ENCODE assay signal across 1 cellular context in the genomic region with DNA sequence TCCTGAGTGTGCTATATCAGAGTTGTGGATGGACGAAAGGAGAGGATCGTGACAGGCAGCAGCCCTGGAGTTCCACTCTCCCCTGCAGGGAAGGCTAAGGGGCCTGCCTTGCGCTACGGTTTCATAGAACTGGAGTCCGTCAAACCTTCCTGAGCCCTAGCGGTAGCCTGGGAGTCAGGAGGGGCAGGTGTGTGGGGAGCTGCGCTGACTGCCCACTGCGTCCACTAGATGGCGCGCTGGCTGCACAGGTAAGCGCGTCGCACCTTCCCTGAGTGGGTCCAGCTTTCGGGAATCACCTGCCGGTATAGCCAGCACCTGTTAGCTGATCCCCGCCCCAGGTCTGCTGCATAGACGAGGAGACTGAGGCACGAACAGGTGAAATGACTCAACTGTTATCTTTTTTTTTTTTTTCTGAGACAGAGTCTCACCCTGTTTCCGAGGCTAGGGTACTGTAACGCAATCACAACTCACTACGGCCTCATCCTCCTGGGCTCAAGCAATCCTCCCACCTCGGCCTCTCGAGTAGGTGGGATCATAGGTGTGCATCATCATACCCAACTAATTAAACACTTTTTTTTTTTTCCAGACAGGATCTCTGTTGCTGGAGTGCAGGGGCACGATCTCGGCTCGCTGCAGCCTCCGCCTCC.
A peak's percentile ranks its signal among the peaks of the same experiment; 100 is the strongest.
TF ChIP-seq lines count a peak whose summit lies in the region.

No MANE protein-coding gene starts in this region.

TF ChIP-seq in HepG2, 621 proteins besides CTCF, POLR2A, EP300 and RAD21 (continued from another document and continues in another):
- no peak for TF ChIP-seq ZNF431 (CRISPR knock-in tag; IDR thresholded peaks at IDR 0.05; ENCODE audit: borderline replicate concordance, low read depth)
- no peak for TF ChIP-seq ZSCAN21 (CRISPR knock-in tag; IDR thresholded peaks at IDR 0.05; ENCODE audit: borderline replicate concordance)
- TF ChIP-seq EZH2 (conservative IDR thresholded peaks at IDR 0.05; ENCODE audit: low read depth, low read length) = no peak
- peak; percentile 46; the same call in 1 of the 2 replicates for TF ChIP-seq ZMYM4 (CRISPR knock-in tag; IDR thresholded peaks at IDR 0.05)
- 0 out of 2 replicates have a peak, but pooled peaks have one; percentile 35 for TF ChIP-seq TARDBP (CRISPR knock-in tag; IDR thresholded peaks at IDR 0.05)
- TF ChIP-seq, protein P1, sequence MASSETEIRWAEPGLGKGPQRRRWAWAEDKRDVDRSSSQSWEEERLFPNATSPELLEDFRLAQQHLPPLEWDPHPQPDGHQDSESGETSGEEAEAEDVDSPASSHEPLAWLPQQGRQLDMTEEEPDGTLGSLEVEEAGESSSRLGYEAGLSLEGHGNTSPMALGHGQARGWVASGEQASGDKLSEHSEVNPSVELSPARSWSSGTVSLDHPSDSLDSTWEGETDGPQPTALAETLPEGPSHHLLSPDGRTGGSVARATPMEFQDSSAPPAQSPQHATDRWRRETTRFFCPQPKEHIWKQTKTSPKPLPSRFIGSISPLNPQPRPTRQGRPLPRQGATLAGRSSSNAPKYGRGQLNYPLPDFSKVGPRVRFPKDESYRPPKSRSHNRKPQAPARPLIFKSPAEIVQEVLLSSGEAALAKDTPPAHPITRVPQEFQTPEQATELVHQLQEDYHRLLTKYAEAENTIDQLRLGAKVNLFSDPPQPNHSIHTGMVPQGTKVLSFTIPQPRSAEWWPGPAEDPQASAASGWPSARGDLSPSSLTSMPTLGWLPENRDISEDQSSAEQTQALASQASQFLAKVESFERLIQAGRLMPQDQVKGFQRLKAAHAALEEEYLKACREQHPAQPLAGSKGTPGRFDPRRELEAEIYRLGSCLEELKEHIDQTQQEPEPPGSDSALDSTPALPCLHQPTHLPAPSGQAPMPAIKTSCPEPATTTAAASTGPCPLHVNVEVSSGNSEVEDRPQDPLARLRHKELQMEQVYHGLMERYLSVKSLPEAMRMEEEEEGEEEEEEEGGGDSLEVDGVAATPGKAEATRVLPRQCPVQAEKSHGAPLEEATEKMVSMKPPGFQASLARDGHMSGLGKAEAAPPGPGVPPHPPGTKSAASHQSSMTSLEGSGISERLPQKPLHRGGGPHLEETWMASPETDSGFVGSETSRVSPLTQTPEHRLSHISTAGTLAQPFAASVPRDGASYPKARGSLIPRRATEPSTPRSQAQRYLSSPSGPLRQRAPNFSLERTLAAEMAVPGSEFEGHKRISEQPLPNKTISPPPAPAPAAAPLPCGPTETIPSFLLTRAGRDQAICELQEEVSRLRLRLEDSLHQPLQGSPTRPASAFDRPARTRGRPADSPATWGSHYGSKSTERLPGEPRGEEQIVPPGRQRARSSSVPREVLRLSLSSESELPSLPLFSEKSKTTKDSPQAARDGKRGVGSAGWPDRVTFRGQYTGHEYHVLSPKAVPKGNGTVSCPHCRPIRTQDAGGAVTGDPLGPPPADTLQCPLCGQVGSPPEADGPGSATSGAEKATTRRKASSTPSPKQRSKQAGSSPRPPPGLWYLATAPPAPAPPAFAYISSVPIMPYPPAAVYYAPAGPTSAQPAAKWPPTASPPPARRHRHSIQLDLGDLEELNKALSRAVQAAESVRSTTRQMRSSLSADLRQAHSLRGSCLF (CRISPR knock-in tag; IDR thresholded peaks at IDR 0.05; ENCODE audit: borderline replicate concordance) = no peak
- peak; percentile 46; the same call in 1 of the 2 replicates for TF ChIP-seq ZNF124 (CRISPR knock-in tag; IDR thresholded peaks at IDR 0.05)
- TF ChIP-seq, protein P2, sequence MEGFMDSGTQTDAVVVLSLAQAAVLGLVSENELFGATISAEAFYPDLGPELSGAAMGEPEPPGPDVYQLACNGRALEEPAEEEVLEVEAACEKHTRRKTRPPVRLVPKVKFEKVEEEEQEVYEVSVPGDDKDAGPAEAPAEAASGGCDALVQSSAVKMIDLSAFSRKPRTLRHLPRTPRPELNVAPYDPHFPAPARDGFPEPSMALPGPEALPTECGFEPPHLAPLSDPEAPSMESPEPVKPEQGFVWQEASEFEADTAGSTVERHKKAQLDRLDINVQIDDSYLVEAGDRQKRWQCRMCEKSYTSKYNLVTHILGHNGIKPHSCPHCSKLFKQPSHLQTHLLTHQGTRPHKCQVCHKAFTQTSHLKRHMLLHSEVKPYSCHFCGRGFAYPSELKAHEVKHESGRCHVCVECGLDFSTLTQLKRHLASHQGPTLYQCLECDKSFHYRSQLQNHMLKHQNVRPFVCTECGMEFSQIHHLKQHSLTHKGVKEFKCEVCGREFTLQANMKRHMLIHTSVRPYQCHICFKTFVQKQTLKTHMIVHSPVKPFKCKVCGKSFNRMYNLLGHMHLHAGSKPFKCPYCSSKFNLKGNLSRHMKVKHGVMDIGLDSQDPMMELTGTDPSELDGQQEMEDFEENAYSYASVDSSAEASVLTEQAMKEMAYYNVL (CRISPR knock-in tag; IDR thresholded peaks at IDR 0.05; ENCODE audit: borderline replicate concordance) = no peak
- TF ChIP-seq, protein P3, sequence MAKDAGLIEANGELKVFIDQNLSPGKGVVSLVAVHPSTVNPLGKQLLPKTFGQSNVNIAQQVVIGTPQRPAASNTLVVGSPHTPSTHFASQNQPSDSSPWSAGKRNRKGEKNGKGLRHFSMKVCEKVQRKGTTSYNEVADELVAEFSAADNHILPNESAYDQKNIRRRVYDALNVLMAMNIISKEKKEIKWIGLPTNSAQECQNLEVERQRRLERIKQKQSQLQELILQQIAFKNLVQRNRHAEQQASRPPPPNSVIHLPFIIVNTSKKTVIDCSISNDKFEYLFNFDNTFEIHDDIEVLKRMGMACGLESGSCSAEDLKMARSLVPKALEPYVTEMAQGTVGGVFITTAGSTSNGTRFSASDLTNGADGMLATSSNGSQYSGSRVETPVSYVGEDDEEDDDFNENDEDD (CRISPR knock-in tag; IDR thresholded peaks at IDR 0.05; ENCODE audit: borderline replicate concordance) = peak; percentile 76; the same call in 1 of the 2 replicates
- peak; percentile 58 for TF ChIP-seq FOSL2 (CRISPR knock-in tag; IDR thresholded peaks at IDR 0.05)
- TF ChIP-seq CENPX (CRISPR knock-in tag; IDR thresholded peaks at IDR 0.05) = no peak
- 0 out of 2 replicates have a peak, but pooled peaks have one; percentile 52 for TF ChIP-seq KLF11 (CRISPR knock-in tag; IDR thresholded peaks at IDR 0.05)
- no peak for TF ChIP-seq MIXL1 (CRISPR knock-in tag; IDR thresholded peaks at IDR 0.05)
- TF ChIP-seq, protein P4, sequence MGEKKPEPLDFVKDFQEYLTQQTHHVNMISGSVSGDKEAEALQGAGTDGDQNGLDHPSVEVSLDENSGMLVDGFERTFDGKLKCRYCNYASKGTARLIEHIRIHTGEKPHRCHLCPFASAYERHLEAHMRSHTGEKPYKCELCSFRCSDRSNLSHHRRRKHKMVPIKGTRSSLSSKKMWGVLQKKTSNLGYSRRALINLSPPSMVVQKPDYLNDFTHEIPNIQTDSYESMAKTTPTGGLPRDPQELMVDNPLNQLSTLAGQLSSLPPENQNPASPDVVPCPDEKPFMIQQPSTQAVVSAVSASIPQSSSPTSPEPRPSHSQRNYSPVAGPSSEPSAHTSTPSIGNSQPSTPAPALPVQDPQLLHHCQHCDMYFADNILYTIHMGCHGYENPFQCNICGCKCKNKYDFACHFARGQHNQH (CRISPR knock-in tag; IDR thresholded peaks at IDR 0.05) = peak; percentile 30; the same call in 1 of the 2 replicates
- no peak for TF ChIP-seq ZNF83 (CRISPR knock-in tag; IDR thresholded peaks at IDR 0.05; ENCODE audit: borderline replicate concordance)
- no peak for TF ChIP-seq NFE2L1 (CRISPR knock-in tag; IDR thresholded peaks at IDR 0.05; ENCODE audit: borderline replicate concordance)
- TF ChIP-seq ZNF549 (CRISPR knock-in tag; IDR thresholded peaks at IDR 0.05) = no peak
- TF ChIP-seq MXD4 (CRISPR knock-in tag; IDR thresholded peaks at IDR 0.05) = 0 out of 2 replicates have a peak, but pooled peaks have one; percentile 48
- TF ChIP-seq ZNF136 (CRISPR knock-in tag; IDR thresholded peaks at IDR 0.05; ENCODE audit: low read depth) = no peak
- TF ChIP-seq CBX5 (CRISPR knock-in tag; IDR thresholded peaks at IDR 0.05; ENCODE audit: borderline replicate concordance) = peak; percentile 68; the same call in 1 of the 2 replicates
- no peak for TF ChIP-seq ZNF44 (CRISPR knock-in tag; IDR thresholded peaks at IDR 0.05)
- peak; percentile 40; the same call in 1 of the 2 replicates for TF ChIP-seq ZNF274 (CRISPR knock-in tag; IDR thresholded peaks at IDR 0.05)
- TF ChIP-seq, protein P5, sequence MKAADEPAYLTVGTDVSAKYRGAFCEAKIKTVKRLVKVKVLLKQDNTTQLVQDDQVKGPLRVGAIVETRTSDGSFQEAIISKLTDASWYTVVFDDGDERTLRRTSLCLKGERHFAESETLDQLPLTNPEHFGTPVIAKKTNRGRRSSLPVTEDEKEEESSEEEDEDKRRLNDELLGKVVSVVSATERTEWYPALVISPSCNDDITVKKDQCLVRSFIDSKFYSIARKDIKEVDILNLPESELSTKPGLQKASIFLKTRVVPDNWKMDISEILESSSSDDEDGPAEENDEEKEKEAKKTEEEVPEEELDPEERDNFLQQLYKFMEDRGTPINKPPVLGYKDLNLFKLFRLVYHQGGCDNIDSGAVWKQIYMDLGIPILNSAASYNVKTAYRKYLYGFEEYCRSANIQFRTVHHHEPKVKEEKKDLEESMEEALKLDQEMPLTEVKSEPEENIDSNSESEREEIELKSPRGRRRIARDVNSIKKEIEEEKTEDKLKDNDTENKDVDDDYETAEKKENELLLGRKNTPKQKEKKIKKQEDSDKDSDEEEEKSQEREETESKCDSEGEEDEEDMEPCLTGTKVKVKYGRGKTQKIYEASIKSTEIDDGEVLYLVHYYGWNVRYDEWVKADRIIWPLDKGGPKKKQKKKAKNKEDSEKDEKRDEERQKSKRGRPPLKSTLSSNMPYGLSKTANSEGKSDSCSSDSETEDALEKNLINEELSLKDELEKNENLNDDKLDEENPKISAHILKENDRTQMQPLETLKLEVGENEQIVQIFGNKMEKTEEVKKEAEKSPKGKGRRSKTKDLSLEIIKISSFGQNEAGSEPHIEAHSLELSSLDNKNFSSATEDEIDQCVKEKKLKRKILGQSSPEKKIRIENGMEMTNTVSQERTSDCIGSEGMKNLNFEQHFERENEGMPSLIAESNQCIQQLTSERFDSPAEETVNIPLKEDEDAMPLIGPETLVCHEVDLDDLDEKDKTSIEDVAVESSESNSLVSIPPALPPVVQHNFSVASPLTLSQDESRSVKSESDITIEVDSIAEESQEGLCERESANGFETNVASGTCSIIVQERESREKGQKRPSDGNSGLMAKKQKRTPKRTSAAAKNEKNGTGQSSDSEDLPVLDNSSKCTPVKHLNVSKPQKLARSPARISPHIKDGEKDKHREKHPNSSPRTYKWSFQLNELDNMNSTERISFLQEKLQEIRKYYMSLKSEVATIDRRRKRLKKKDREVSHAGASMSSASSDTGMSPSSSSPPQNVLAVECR (CRISPR knock-in tag; IDR thresholded peaks at IDR 0.05; ENCODE audit: borderline replicate concordance) = peak; percentile 43; the same call in 1 of the 2 replicates
- no peak for TF ChIP-seq HMG20B (CRISPR knock-in tag; conservative IDR thresholded peaks at IDR 0.05)
- TF ChIP-seq ZNF543 (CRISPR knock-in tag; IDR thresholded peaks at IDR 0.05) = no peak
- peak; percentile 47 for TF ChIP-seq SAP130 (CRISPR knock-in tag; IDR thresholded peaks at IDR 0.05; ENCODE audit: low read depth)
- TF ChIP-seq BCL6 (CRISPR knock-in tag; IDR thresholded peaks at IDR 0.05) = 0 out of 2 replicates have a peak, but pooled peaks have one; percentile 20
- peak; percentile 45 for TF ChIP-seq FOXO1 (CRISPR knock-in tag; IDR thresholded peaks at IDR 0.05)
- TF ChIP-seq ZNF605 (CRISPR knock-in tag; IDR thresholded peaks at IDR 0.05) = peak; percentile 55; the same call in 1 of the 2 replicates
- no peak for TF ChIP-seq STAT5B (CRISPR knock-in tag; IDR thresholded peaks at IDR 0.05)
- TF ChIP-seq, protein P6, sequence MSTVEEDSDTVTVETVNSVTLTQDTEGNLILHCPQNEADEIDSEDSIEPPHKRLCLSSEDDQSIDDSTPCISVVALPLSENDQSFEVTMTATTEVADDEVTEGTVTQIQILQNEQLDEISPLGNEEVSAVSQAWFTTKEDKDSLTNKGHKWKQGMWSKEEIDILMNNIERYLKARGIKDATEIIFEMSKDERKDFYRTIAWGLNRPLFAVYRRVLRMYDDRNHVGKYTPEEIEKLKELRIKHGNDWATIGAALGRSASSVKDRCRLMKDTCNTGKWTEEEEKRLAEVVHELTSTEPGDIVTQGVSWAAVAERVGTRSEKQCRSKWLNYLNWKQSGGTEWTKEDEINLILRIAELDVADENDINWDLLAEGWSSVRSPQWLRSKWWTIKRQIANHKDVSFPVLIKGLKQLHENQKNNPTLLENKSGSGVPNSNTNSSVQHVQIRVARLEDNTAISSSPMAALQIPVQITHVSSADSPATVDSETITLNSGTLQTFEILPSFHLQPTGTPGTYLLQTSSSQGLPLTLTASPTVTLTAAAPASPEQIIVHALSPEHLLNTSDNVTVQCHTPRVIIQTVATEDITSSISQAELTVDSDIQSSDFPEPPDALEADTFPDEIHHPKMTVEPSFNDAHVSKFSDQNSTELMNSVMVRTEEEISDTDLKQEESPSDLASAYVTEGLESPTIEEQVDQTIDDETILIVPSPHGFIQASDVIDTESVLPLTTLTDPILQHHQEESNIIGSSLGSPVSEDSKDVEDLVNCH (CRISPR knock-in tag; IDR thresholded peaks at IDR 0.05) = no peak
- TF ChIP-seq, protein P7, sequence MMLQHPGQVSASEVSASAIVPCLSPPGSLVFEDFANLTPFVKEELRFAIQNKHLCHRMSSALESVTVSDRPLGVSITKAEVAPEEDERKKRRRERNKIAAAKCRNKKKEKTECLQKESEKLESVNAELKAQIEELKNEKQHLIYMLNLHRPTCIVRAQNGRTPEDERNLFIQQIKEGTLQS (CRISPR knock-in tag; IDR thresholded peaks at IDR 0.05) = no peak; the same call in 1 of the 2 replicates
- peak; percentile 68 for TF ChIP-seq ZNF264 (CRISPR knock-in tag; IDR thresholded peaks at IDR 0.05)
- TF ChIP-seq HOXD1 (CRISPR knock-in tag; IDR thresholded peaks at IDR 0.05) = no peak
- TF ChIP-seq, protein P8, sequence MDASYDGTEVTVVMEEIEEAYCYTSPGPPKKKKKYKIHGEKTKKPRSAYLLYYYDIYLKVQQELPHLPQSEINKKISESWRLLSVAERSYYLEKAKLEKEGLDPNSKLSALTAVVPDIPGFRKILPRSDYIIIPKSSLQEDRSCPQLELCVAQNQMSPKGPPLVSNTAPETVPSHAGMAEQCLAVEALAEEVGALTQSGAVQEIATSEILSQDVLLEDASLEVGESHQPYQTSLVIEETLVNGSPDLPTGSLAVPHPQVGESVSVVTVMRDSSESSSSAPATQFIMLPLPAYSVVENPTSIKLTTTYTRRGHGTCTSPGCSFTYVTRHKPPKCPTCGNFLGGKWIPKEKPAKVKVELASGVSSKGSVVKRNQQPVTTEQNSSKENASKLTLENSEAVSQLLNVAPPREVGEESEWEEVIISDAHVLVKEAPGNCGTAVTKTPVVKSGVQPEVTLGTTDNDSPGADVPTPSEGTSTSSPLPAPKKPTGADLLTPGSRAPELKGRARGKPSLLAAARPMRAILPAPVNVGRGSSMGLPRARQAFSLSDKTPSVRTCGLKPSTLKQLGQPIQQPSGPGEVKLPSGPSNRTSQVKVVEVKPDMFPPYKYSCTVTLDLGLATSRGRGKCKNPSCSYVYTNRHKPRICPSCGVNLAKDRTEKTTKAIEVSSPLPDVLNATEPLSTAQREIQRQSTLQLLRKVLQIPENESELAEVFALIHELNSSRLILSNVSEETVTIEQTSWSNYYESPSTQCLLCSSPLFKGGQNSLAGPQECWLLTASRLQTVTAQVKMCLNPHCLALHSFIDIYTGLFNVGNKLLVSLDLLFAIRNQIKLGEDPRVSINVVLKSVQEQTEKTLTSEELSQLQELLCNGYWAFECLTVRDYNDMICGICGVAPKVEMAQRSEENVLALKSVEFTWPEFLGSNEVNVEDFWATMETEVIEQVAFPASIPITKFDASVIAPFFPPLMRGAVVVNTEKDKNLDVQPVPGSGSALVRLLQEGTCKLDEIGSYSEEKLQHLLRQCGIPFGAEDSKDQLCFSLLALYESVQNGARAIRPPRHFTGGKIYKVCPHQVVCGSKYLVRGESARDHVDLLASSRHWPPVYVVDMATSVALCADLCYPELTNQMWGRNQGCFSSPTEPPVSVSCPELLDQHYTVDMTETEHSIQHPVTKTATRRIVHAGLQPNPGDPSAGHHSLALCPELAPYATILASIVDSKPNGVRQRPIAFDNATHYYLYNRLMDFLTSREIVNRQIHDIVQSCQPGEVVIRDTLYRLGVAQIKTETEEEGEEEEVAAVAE (CRISPR knock-in tag; IDR thresholded peaks at IDR 0.05; ENCODE audit: borderline replicate concordance) = no peak; the same call in 1 of the 2 replicates
- no peak for TF ChIP-seq ZNF354B (CRISPR knock-in tag; IDR thresholded peaks at IDR 0.05)
